Comparison of ENCODE assay signal across 31 cellular contexts in the genomic region with DNA sequence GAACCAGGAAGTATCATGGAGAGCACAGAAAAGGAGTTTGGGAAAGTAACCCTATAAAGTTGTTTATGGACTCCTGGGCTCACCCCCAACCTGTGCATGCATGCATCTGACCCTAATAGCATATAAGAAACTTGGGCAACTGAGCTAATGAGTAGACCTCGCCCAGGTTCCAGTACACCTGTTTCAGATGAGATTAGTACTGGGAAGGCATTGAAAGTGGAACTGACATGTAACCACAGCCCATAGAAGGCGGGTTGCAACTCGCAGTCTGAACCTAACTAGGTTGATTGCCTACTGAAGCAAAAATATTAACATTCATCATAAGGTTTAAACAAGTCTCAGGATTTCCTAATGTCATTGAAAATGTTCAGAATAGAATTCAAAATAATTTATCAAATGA.
DNase-seq lines count a peak whose midpoint lies in the region; ATAC-seq, FAIRE-seq and TF ChIP-seq lines count a peak whose summit lies in the region.
"Had no signal": no experiment of that assay in that cellular context is flagged by ENCODE, and none has a peak within 500 bp of the region (broad histone marks: within the 10 kb centered on the region; RNA-seq: fewer than 3 reads in every experiment).

No MANE protein-coding gene starts in this region.

- H3K9me3 Mint-ChIP-seq in activated CD4-positive, alpha-beta T cell treated with anti-CD3 and anti-CD28 coated beads for 36 hours (ENCODE audit: low read depth), result no peaks in the 10 kb centered on the region
- no peaks in the 10 kb centered on the region; the same call in 2 of the 3 replicates for H3K9me3 Mint-ChIP-seq in GM23338
- peaks cover 19% of the 10 kb centered on the region for H3K9me3 Mint-ChIP-seq in activated T-helper 2 cell treated with anti-CD3 and anti-CD28 coated beads, Interferon-gamma antibody, Interleukin-2, Interleukin-4, amounts not matched to agents 10 μg/mL and 5 μg/mL and 100 μg/mL, durations not matched to agents 14 hours and 24 hours and 36 hours

- peaks cover 3% of the 10 kb centered on the region for H3K27me3 Mint-ChIP-seq in activated CD4-positive, alpha-beta T cell treated with anti-CD3 and anti-CD28 coated beads for 36 hours
- peaks cover 5% of the 10 kb centered on the region for H3K27me3 Mint-ChIP-seq in GM23338 (ENCODE audit: insufficient read depth, low read depth, poor library complexity)
- peaks cover 18% of the 10 kb centered on the region for H3K27me3 Mint-ChIP-seq in activated T-helper 2 cell treated with anti-CD3 and anti-CD28 coated beads, Interferon-gamma antibody, Interleukin-2, Interleukin-4, amounts not matched to agents 10 μg/mL and 5 μg/mL and 100 μg/mL, durations not matched to agents 14 hours and 24 hours and 36 hours (ENCODE audit: low read depth)

- H3K4me3 ChIP-seq in MM.1S (ENCODE audit: low read length) (peak overlapping the region; percentile 18), GM12878 (no peak overlapping the region), spleen (no peak overlapping the region), GM23338 (no peak overlapping the region)
- H3K4me3 ChIP-seq: hepatocyte, lower lobe of right lung, mucosa of descending colon, suprapubic skin, upper lobe of left lung had no signal

- intact Hi-C loops in activated CD4-positive, alpha-beta T cell treated with anti-CD3 and anti-CD28 coated beads for 36 hours (cut with DNase I, micrococcal nuclease), result no loop called here
- intact Hi-C loops in GM12878 (cut with micrococcal nuclease; ENCODE audit: unreplicated experiment), result no loop called here
- intact Hi-C loops in spleen (cut with DNase I; ENCODE audit: low total_unique reads), result no loop called here
- intact Hi-C loops in activated T-helper 2 cell treated with anti-CD3 and anti-CD28 coated beads, Interferon-gamma antibody, Interleukin-2, Interleukin-4, amounts not matched to agents 10 μg/mL and 5 μg/mL and 100 μg/mL, durations not matched to agents 14 hours and 24 hours and 36 hours (cut with micrococcal nuclease), result no loop called here

- peaks cover 19% of the 10 kb centered on the region for H3K4me1 Mint-ChIP-seq in activated CD4-positive, alpha-beta T cell treated with anti-CD3 and anti-CD28 coated beads for 36 hours
- H3K4me1 Mint-ChIP-seq in GM23338, result no peaks in the 10 kb centered on the region
- H3K4me1 Mint-ChIP-seq in activated T-helper 2 cell treated with anti-CD3 and anti-CD28 coated beads, Interferon-gamma antibody, Interleukin-2, Interleukin-4, amounts not matched to agents 10 μg/mL and 5 μg/mL and 100 μg/mL, durations not matched to agents 14 hours and 24 hours and 36 hours (ENCODE audit: low read depth), result peaks cover 7% of the 10 kb centered on the region
- H3K4me1 Mint-ChIP-seq: nephron had no signal

- no peak overlapping the region for H3K4me3 Mint-ChIP-seq in activated CD4-positive, alpha-beta T cell treated with anti-CD3 and anti-CD28 coated beads for 36 hours
- no peak overlapping the region for H3K4me3 Mint-ChIP-seq in GM23338
- no peak overlapping the region for H3K4me3 Mint-ChIP-seq in activated T-helper 2 cell treated with anti-CD3 and anti-CD28 coated beads, Interferon-gamma antibody, Interleukin-2, Interleukin-4, amounts not matched to agents 10 μg/mL and 5 μg/mL and 100 μg/mL, durations not matched to agents 14 hours and 24 hours and 36 hours (ENCODE audit: low read depth)
- H3K4me3 Mint-ChIP-seq: activated naive CD8-positive, alpha-beta T cell treated with anti-CD3 and anti-CD28 coated beads, Interleukin-2, amount 10 ng/mL, durations not matched to agents 7 days and 5 days; nephron; stimulated activated naive B cell treated with anti-CD40 and anti-IgM and Interleukin-4, amounts not matched to agents 10 μg/mL and 1 μg/mL and 100 μg/mL, for 72 hours had no signal

- no peak overlapping the region for H3K27ac Mint-ChIP-seq in activated CD4-positive, alpha-beta T cell treated with anti-CD3 and anti-CD28 coated beads for 36 hours
- no peak overlapping the region for H3K27ac Mint-ChIP-seq in GM23338
- no peak overlapping the region for H3K27ac Mint-ChIP-seq in activated T-helper 2 cell treated with anti-CD3 and anti-CD28 coated beads, Interferon-gamma antibody, Interleukin-2, Interleukin-4, amounts not matched to agents 10 μg/mL and 5 μg/mL and 100 μg/mL, durations not matched to agents 14 hours and 24 hours and 36 hours
- H3K27ac Mint-ChIP-seq: activated naive CD8-positive, alpha-beta T cell treated with anti-CD3 and anti-CD28 coated beads, Interleukin-2, amount 10 ng/mL, durations not matched to agents 7 days and 5 days; nephron had no signal

- H3K36me3 ChIP-seq in MM.1S (replicated peaks; ENCODE audit: insufficient read depth, low read length) (no peaks in the 10 kb centered on the region), GM12878 (ENCODE audit: control insufficient read depth in 2 of 2, insufficient read depth in 2 of 2, low read length in 1 of 2) (no peaks in the 10 kb centered on the region), spleen (peaks cover 0 to 7% (median 0%) of the 10 kb centered on the region in 6 donors), GM23338 (ENCODE audit: insufficient read depth) (no peaks in the 10 kb centered on the region)
- H3K36me3 ChIP-seq: lower lobe of right lung, suprapubic skin, upper lobe of left lung had no signal

- CTCF ChIA-PET in activated CD4-positive, alpha-beta T cell treated with anti-CD3 and anti-CD28 coated beads for 36 hours (lab: Charles Lee), result no interaction called here
- CTCF ChIA-PET in GM12878 (lab: Yijun Ruan, JAX), result no interaction called here

- H3F3A ChIP-seq in MM.1S (ENCODE audit: insufficient read depth, low read length) (peaks cover 43% of the 10 kb centered on the region), GM23338 (replicated peaks; ENCODE audit: low read depth) (no peaks in the 10 kb centered on the region)

- WGBS in GM12878 (ENCODE audit: insufficient coverage, insufficient replicate concordance, low lambda C conversion rate, missing lambda C conversion rate), result 0% methylated on average over 3 of the region's 3 CpGs
- 58 to 76% (median 70%) methylated on average over 3 of the region's 3 CpGs for WGBS in spleen, 5 donors

- in situ Hi-C loops in GM12878 (cut with MboI), result no loop called here

- DNase-seq in activated CD4-positive, alpha-beta T cell treated with anti-CD3 and anti-CD28 coated beads for 1 hour, result peak; percentile 1
- DNase-seq in activated CD4-positive, alpha-beta T cell treated with anti-CD3 and anti-CD28 coated beads for 36 hours, result no peak
- DNase-seq in MM.1S, result peak; percentile 93
- DNase-seq in GM12878 (ENCODE audit: low read depth, low spot score), result no peak
- DNase-seq in spleen, result peak; percentile 47
- DNase-seq in GM23338 (ENCODE audit: low spot score), result no peak
- no peak for DNase-seq in activated T-helper 2 cell treated with anti-CD3 and anti-CD28 coated beads, Interferon-gamma antibody, Interleukin-2, Interleukin-4, amounts not matched to agents 10 μg/mL and 5 μg/mL and 100 μg/mL, durations not matched to agents 14 hours and 24 hours and 36 hours (ENCODE audit: low spot score)
- DNase-seq: 8988T; activated gamma-delta T cell; activated naive CD8-positive, alpha-beta T cell treated with anti-CD3 and anti-CD28 coated beads, Interleukin-2, amount 10 ng/mL, durations not matched to agents 7 days and 5 days; activated T-cell treated with anti-CD3 and anti-CD28 coated beads, Interleukin-2, amount 50 U/mL, for 1 hour; aorta; DMS79 treated with DMSO at 0.1 percent for 48 hours; effector CD4-positive, alpha-beta T cell; GF-D8; kidney glomerular epithelial cell; lower lobe of right lung; mucosa of descending colon; NCI-H1092 treated with DMSO at 0.1 percent for 48 hours; NCI-H187; NCI-H524 treated with DMSO at 0.1 percent for 48 hours; PC-3; SHP77; stimulated activated naive B cell treated with anti-CD40 and anti-IgM and Interleukin-4, amounts not matched to agents 10 μg/mL and 1 μg/mL and 100 μg/mL, for 72 hours; T-helper 2 cell; upper lobe of left lung had no signal

- H3K9me2 ChIP-seq in MM.1S (replicated peaks; ENCODE audit: insufficient read depth, low read length) (no peaks in the 10 kb centered on the region), GM23338 (ENCODE audit: insufficient read depth) (no peaks in the 10 kb centered on the region)

- TF ChIP-seq POLR2A in GM12878 (IDR thresholded peaks at IDR 0.05; ENCODE audit: low read depth, low read length), result no peak
- no peak for TF ChIP-seq POLR2A in spleen (IDR thresholded peaks at IDR 0.05)

- H3K36me3 Mint-ChIP-seq in activated CD4-positive, alpha-beta T cell treated with anti-CD3 and anti-CD28 coated beads for 36 hours (ENCODE audit: low read depth), result no peaks in the 10 kb centered on the region
- peaks cover 31% of the 10 kb centered on the region for H3K36me3 Mint-ChIP-seq in GM23338 (ENCODE audit: low read depth)
- no peaks in the 10 kb centered on the region for H3K36me3 Mint-ChIP-seq in activated T-helper 2 cell treated with anti-CD3 and anti-CD28 coated beads, Interferon-gamma antibody, Interleukin-2, Interleukin-4, amounts not matched to agents 10 μg/mL and 5 μg/mL and 100 μg/mL, durations not matched to agents 14 hours and 24 hours and 36 hours (ENCODE audit: low read depth)
- H3K36me3 Mint-ChIP-seq: activated naive CD8-positive, alpha-beta T cell treated with anti-CD3 and anti-CD28 coated beads, Interleukin-2, amount 10 ng/mL, durations not matched to agents 7 days and 5 days; stimulated activated naive B cell treated with anti-CD40 and anti-IgM and Interleukin-4, amounts not matched to agents 10 μg/mL and 1 μg/mL and 100 μg/mL, for 72 hours had no signal

- H4K20me1 ChIP-seq in MM.1S (ENCODE audit: insufficient read depth, low read length) (no peaks in the 10 kb centered on the region), GM12878 (ENCODE audit: control insufficient read depth, insufficient read depth) (no peaks in the 10 kb centered on the region), GM23338 (replicated peaks; ENCODE audit: insufficient read depth) (no peaks in the 10 kb centered on the region)

- no peak for ATAC-seq in activated CD4-positive, alpha-beta T cell treated with anti-CD3 and anti-CD28 coated beads for 36 hours
- ATAC-seq in GM12878 (no peak), GM19397 (IDR thresholded peaks at IDR 0.05; ENCODE audit: unreplicated experiment) (no peak), GM23338 (no peak)
- ATAC-seq: lower lobe of right lung, mucosa of descending colon, PC-3 had no signal

- peaks cover 55% of the 10 kb centered on the region for H3K4me1 ChIP-seq in MM.1S (ENCODE audit: low read length)
- peaks cover 15% of the 10 kb centered on the region for H3K4me1 ChIP-seq in GM12878 (ENCODE audit: control insufficient read depth, insufficient read depth, low read length)
- H3K4me1 ChIP-seq in spleen, result peaks cover 0 to 41% (median 33%) of the 10 kb centered on the region in 6 donors
- H3K4me1 ChIP-seq in GM23338 (ENCODE audit: insufficient read depth), result no peaks in the 10 kb centered on the region
- H3K4me1 ChIP-seq: lower lobe of right lung, upper lobe of left lung had no signal

- H3K9ac ChIP-seq in MM.1S (ENCODE audit: low read length) (peak overlapping the region; percentile 33; the same call in 1 of the 2 replicates), GM12878 (ENCODE audit: control insufficient read depth, insufficient read depth, low read length) (no peak overlapping the region)

- TF ChIP-seq RAD21 in GM12878 (IDR thresholded peaks at IDR 0.05; ENCODE audit: insufficient read depth, low read depth, low read length), result no peak

- FAIRE-seq in GM12878 (lab: Jason Lieb, UNC), result peak; percentile 56
- FAIRE-seq: colon had no signal

- H3K9me3 ChIP-seq in MM.1S (replicated peaks; ENCODE audit: insufficient read depth, low read length), result no peaks in the 10 kb centered on the region
- H3K9me3 ChIP-seq in GM12878 (replicated peaks; ENCODE audit: control insufficient read depth, insufficient read depth, low read length), result no peaks in the 10 kb centered on the region
- peaks cover 0 to 26% (median 6%) of the 10 kb centered on the region in 8 donors for H3K9me3 ChIP-seq in spleen
- H3K9me3 ChIP-seq: lower lobe of right lung, mucosa of descending colon, suprapubic skin, upper lobe of left lung had no signal

- no peaks in the 10 kb centered on the region for H3K27me3 ChIP-seq in MM.1S (replicated peaks; ENCODE audit: insufficient read depth, low read length)
- no peaks in the 10 kb centered on the region for H3K27me3 ChIP-seq in GM12878 (replicated peaks in 1 of 2; ENCODE audit: control insufficient read depth in 2 of 2, insufficient read depth in 2 of 2, low read length in 1 of 2)
- H3K27me3 ChIP-seq in spleen (replicated peaks in 1 of 7), result peaks cover 0 to 28% (median 0%) of the 10 kb centered on the region in 7 donors
- no peaks in the 10 kb centered on the region for H3K27me3 ChIP-seq in GM23338 (ENCODE audit: insufficient read depth)
- H3K27me3 ChIP-seq: hepatocyte, suprapubic skin, upper lobe of left lung had no signal

- TF ChIP-seq EP300 in GM12878 (IDR thresholded peaks at IDR 0.05; ENCODE audit: borderline replicate concordance in 1 of 2, control insufficient read depth in 1 of 2, low read depth in 2 of 2, low read length in 2 of 2), result no peak

- H3K4me2 ChIP-seq in MM.1S (ENCODE audit: low read depth, low read length) (peak overlapping the region; percentile 91), GM12878 (ENCODE audit: control insufficient read depth, insufficient read depth) (no peak overlapping the region), GM23338 (no peak overlapping the region)
- H3K4me2 ChIP-seq: hepatocyte had no signal

- no TSS peak for BruUV-seq in GM12878 (replicated peaks; lab: Mats Ljungman, UMichigan)

- H3K79me2 ChIP-seq in MM.1S (ENCODE audit: low read length), result peaks cover 7% of the 10 kb centered on the region; the same call in 1 of the 2 replicates
- H3K79me2 ChIP-seq in GM12878 (ENCODE audit: control insufficient read depth, insufficient read depth, low read length), result no peaks in the 10 kb centered on the region
- H3K79me2 ChIP-seq in GM23338 (replicated peaks; ENCODE audit: insufficient read depth), result no peaks in the 10 kb centered on the region
- H3K79me2 ChIP-seq: hepatocyte had no signal

- TF ChIP-seq CTCF in MM.1S (IDR thresholded peaks at IDR 0.05; ENCODE audit: low read length) (no peak), GM12878 (IDR thresholded peaks at IDR 0.05 in 2 of 3, conservative IDR thresholded peaks at IDR 0.05 in 1 of 3; ENCODE audit: control insufficient read depth in 2 of 3, extremely low read depth in 1 of 3, insufficient read depth in 1 of 3, low read depth in 3 of 3, low read length in 3 of 3) (no peak), spleen (IDR thresholded peaks at IDR 0.05 in 8 of 11, conservative IDR thresholded peaks at IDR 0.05 in 3 of 11) (no peak), GM23338 (conservative IDR thresholded peaks at IDR 0.05; ENCODE audit: low read depth in 2 of 2) (no peak)

- RAD21 ChIA-PET in GM12878 (lab: Charles Lee; ENCODE audit: unreplicated experiment), result no interaction called here

- peak overlapping the region; percentile 91 for H3K27ac ChIP-seq in MM.1S (ENCODE audit: low read length)
- no peak overlapping the region for H3K27ac ChIP-seq in GM12878 (ENCODE audit: control insufficient read depth, insufficient read depth)
- H3K27ac ChIP-seq in spleen, result peak overlapping the region in 1 of 8 donors; percentile 32
- H3K27ac ChIP-seq in GM23338 (ENCODE audit: low read depth), result no peak overlapping the region
- H3K27ac ChIP-seq: hepatocyte, lower lobe of right lung, suprapubic skin, upper lobe of left lung had no signal

- POLR2A ChIA-PET in activated CD4-positive, alpha-beta T cell treated with anti-CD3 and anti-CD28 coated beads for 36 hours (lab: Charles Lee), result no interaction called here
- POLR2A ChIA-PET in GM12878 (lab: Charles Lee), result no interaction called here

- SMC1A ChIA-PET in GM12878 (lab: Charles Lee; ENCODE audit: uncharacterized antibody, unreplicated experiment), result interaction anchor here (2.1 kb wide), 1 partner anchor 9 kb away, joined by 6 read pairs; no protein-coding TSS in a partner anchor

- H2AFZ ChIP-seq in MM.1S (ENCODE audit: low read length) (peak overlapping the region; percentile 28; the same call in 1 of the 2 replicates), GM12878 (ENCODE audit: control insufficient read depth, low read depth, low read length) (no peak overlapping the region), GM23338 (no peak overlapping the region)
- H2AFZ ChIP-seq: hepatocyte had no signal

Comparison
In these comparisons a context has a peak if more than half of its experiments do, and no peak if none do; other contexts are left out.
1. DNase-seq: peak in activated CD4-positive, alpha-beta T cell treated with anti-CD3 and anti-CD28 coated beads for 1 hour (single experiment), MM.1S (single experiment) and spleen (single experiment); none in activated CD4-positive, alpha-beta T cell treated with anti-CD3 and anti-CD28 coated beads for 36 hours (single experiment), GM12878 (single experiment), GM23338 (single experiment) and activated T-helper 2 cell treated with anti-CD3 and anti-CD28 coated beads, Interferon-gamma antibody, Interleukin-2, Interleukin-4, amounts not matched to agents 10 μg/mL and 5 μg/mL and 100 μg/mL, durations not matched to agents 14 hours and 24 hours and 36 hours (single experiment).